In genomic region chr15:49155110-49155833, GRCh38 we compare ENCODE assay signal across 8 cellular contexts. TPM values are rescaled to one million over a fixed set of nuclear protein-coding genes. Genes with fewer than 3 reads are reported as not detected.
DNase-seq lines count a peak whose midpoint lies in the region; ATAC-seq and TF ChIP-seq lines count a peak whose summit lies in the region.

Gene COPS2, minus strand, starts transcription at chr15:49155599. Its CDS starts 21 bp downstream, at chr15:49155578.

- H3K4me3 ChIP-seq in left ventricle myocardium inferior, result peak within 1 kb of the TSS; percentile 90

- no peaks in the 10 kb centered on the region for H3K27me3 ChIP-seq in left ventricle myocardium inferior (ENCODE audit: low read depth)

- no peaks in the 10 kb centered on the region for H3K36me3 Mint-ChIP-seq in T-helper 17 cell (ENCODE audit: low read depth)
- H3K36me3 Mint-ChIP-seq in progenitor cell of endocrine pancreas (ENCODE audit: insufficient read depth), result peaks cover 1% of the 10 kb centered on the region

- peaks cover 71% of the 10 kb centered on the region for H3K4me1 ChIP-seq in left ventricle myocardium inferior

- TF ChIP-seq CTCF in GM13977 (IDR thresholded peaks at IDR 0.05; ENCODE audit: extremely low read depth, insufficient read depth, missing control alignments) (no peak), left ventricle myocardium inferior (IDR thresholded peaks at IDR 0.05; ENCODE audit: borderline replicate concordance) (no peak), progenitor cell of endocrine pancreas (IDR thresholded peaks at IDR 0.05; ENCODE audit: unreplicated experiment) (no peak)

- H3K9me3 ChIP-seq in T-helper 17 cell (ENCODE audit: control insufficient read depth, low read length, poor library complexity, severe bottlenecking) (no peaks in the 10 kb centered on the region), left ventricle myocardium inferior (replicated peaks) (no peaks in the 10 kb centered on the region)

- in situ Hi-C loops in GM13977 (cut with MboI; ENCODE audit: low pct_unique_long_range_greater_than_20kb, low sequenced_read_pairs, unreplicated experiment), result no loop called here

- H3K27ac Mint-ChIP-seq in T-helper 17 cell (peak within 1 kb of the TSS; percentile 97), progenitor cell of endocrine pancreas (peak within 1 kb of the TSS; percentile 99)

- DNase-seq in GM13977 (ENCODE audit: low spot score), result peak; percentile 81
- DNase-seq in NCI-H1694 (lab: John Stamatoyannopoulos, UW), result peak; percentile 97
- DNase-seq in T-helper 17 cell, result peak; percentile 75 to 86 (median 85)
- peak; percentile 77 to 99 (median 93) for DNase-seq in amygdala (lab: John Stamatoyannopoulos, UW)
- DNase-seq in left ventricle myocardium inferior, result peak; percentile 91
- DNase-seq in progenitor cell of endocrine pancreas (ENCODE audit: low spot score, unreplicated experiment), result peak; percentile 84
- peak; percentile 95 for DNase-seq in ureter (ENCODE audit: low spot score)

- H3K27me3 Mint-ChIP-seq in T-helper 17 cell (no peaks in the 10 kb centered on the region), progenitor cell of endocrine pancreas (no peaks in the 10 kb centered on the region)

- H3K4me3 Mint-ChIP-seq in T-helper 17 cell (peak within 1 kb of the TSS; percentile 99), progenitor cell of endocrine pancreas (ENCODE audit: low read depth) (peak within 1 kb of the TSS; percentile 100)

- peak; percentile 86 for ATAC-seq in HG02884 (IDR thresholded peaks at IDR 0.05; ENCODE audit: unreplicated experiment)
- ATAC-seq in T-helper 17 cell, result peak; percentile 95

- H3K36me3 ChIP-seq in left ventricle myocardium inferior, result no peaks in the 10 kb centered on the region

- intact Hi-C loops in left ventricle myocardium inferior (cut with micrococcal nuclease), result no loop called here

- peak within 1 kb of the TSS; percentile 88 for H3K27ac ChIP-seq in left ventricle myocardium inferior (replicated peaks)

- H3K4me1 Mint-ChIP-seq in T-helper 17 cell, result peaks cover 31% of the 10 kb centered on the region
- H3K4me1 Mint-ChIP-seq in progenitor cell of endocrine pancreas (ENCODE audit: low read depth), result peaks cover 18% of the 10 kb centered on the region

- H3K9me3 Mint-ChIP-seq in progenitor cell of endocrine pancreas (ENCODE audit: low read depth), result no peaks in the 10 kb centered on the region

RNA-seq across cellular contexts. Expression of gene COPS2, which starts in this region (rescaled TPM):
- total RNA-seq in T-helper 17 cell (100 to 1,000 TPM in 1 of 2 donors, 10 to 100 TPM in 1; 95.8 to 107 TPM), left ventricle myocardium inferior (79.5 TPM), progenitor cell of endocrine pancreas (84.0 and 86.7 TPM in 2 replicates), ureter (70.8 TPM)

Comparison
In these comparisons a context has a peak if more than half of its experiments do, and no peak if none do; other contexts are left out.
1. Peak in every context shown above with its lines: DNase-seq, ATAC-seq, H3K4me3 ChIP-seq and H3K27ac ChIP-seq.